In genomic region chr17:52831536-52831935, GRCh38 we compare ENCODE assay signal across 9 cellular contexts.
"Had no signal": no experiment of that assay in that cellular context is flagged by ENCODE, and none has a peak within 500 bp of the region (broad histone marks: within the 10 kb centered on the region; RNA-seq: fewer than 3 reads in every experiment).

No MANE protein-coding gene starts in this region.

- ATAC-seq: GM23338, HCT116 had no signal

- H3K36me3 ChIP-seq: HAP-1 had no signal

- H3K27ac ChIP-seq: GM23248 had no signal

- DNase-seq: GM23248, GOT3, H7, H9, HCEC 1CT, HFFc6 had no signal

- H3K4me1 ChIP-seq: HAP-1 had no signal

- H3K9ac ChIP-seq: GM23248 had no signal

- H3K9me3 ChIP-seq: HAP-1 had no signal

- H3K4me3 ChIP-seq: GM23248, GM23338, HAP-1 had no signal
